Comparison of ENCODE assay signal across 1 cellular context in genomic region chr1:121518726-121519041, GRCh38.
TF ChIP-seq lines count a peak whose summit lies in the region.

No MANE protein-coding gene starts in this region.

TF ChIP-seq in HCT116, 20 proteins besides CTCF, POLR2A, EP300 and RAD21 (continued from another document):
- no peak for TF ChIP-seq REST (IDR thresholded peaks at IDR 0.05; ENCODE audit: low read depth)
- no peak for TF ChIP-seq ATF3 (IDR thresholded peaks at IDR 0.05)
- no peak for TF ChIP-seq FOSL1 (IDR thresholded peaks at IDR 0.05; ENCODE audit: low read depth)
